Comparison of ENCODE assay signal across 27 cellular contexts in the genomic region with DNA sequence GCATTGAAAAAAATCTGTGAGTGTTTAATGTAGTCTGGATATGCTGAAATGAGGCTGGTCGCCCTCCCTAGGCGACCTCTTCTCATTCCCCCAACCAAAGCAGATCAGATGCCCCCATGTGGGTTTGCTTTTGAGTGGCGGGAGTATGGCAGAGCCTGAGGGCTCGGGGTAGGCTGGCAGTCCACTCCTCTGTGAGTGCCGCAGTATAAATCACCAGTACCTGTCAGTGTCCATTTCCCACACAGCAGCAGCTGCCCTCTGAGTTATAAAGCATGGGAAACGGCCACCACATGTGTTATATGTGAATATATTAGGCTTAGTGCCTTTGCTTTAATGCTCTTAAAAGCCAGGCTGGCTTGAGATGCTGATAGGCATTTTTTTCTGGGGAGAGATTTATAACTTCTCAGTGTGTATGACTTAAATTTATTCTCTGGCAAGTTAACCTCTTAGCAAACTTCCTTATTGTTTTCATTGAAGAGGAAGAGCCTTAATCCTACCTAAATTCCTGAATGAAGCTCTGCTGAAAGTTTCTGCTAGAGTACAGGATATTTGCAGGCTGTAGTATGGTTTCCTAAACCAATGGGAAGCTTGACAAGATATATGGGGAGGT. TPM values are rescaled to one million over a fixed set of nuclear protein-coding genes. Genes with fewer than 3 reads are reported as not detected.
"Had no signal": no experiment of that assay in that cellular context is flagged by ENCODE, and none has a peak within 500 bp of the region (broad histone marks: within the 10 kb centered on the region; RNA-seq: fewer than 3 reads in every experiment).

No MANE protein-coding gene starts in this region.

- H3K27me3 ChIP-seq: ovary had no signal

- DNase-seq: activated CD4-positive, alpha-beta memory T cell treated with anti-CD3 and anti-CD28 coated beads, Interleukin-2, amount 10 ng/mL, durations not matched to agents 7 days and 5 days; activated CD4-positive, alpha-beta T cell treated with anti-CD3 and anti-CD28 coated beads for 1 hour; activated CD4-positive, alpha-beta T cell treated with anti-CD3 and anti-CD28 coated beads, Interleukin-2, amount 10 ng/mL, durations not matched to agents 7 days and 5 days; activated CD8-positive, alpha-beta memory T cell treated with anti-CD3 and anti-CD28 coated beads, Interleukin-2, amount 50 U/mL, for 48 hours; activated naive CD8-positive, alpha-beta T cell treated with anti-CD3 and anti-CD28 coated beads, Interleukin-2, amount 50 U/mL, for 24 hours; activated T-cell treated with anti-CD3 and anti-CD28 coated beads, Interleukin-2, amount 50 U/mL, for 24 hours; central memory CD4-positive, alpha-beta T cell; foreskin keratinocyte; heart left ventricle; lower lobe of right lung; mucosa of descending colon; ovary; psoas muscle; stimulated activated CD4-positive, alpha-beta T cell treated with anti-CD3 and anti-CD28 coated beads, Interleukin-1b, Interleukin-23, amount 100 ng/mL, for 48 hours; stimulated activated CD4-positive, alpha-beta T cell treated with anti-CD3 and anti-CD28 coated beads, Interleukin-4, amount 100 ng/mL, for 4 hours; stimulated activated CD8-positive, alpha-beta memory T cell treated with anti-CD3 and anti-CD28 coated beads, Interleukin-4, amount 100 ng/mL, for 48 hours; stimulated activated naive CD8-positive, alpha-beta T cell treated with anti-CD3 and anti-CD28 coated beads, Interleukin-15, amount 100 ng/mL, for 72 hours; T-helper 2 cell; uterus had no signal

- ATAC-seq: activated naive CD8-positive, alpha-beta T cell treated with anti-CD3 and anti-CD28 coated beads, Interleukin-2, amount 50 U/mL, for 24 hours; activated T-helper 17 cell treated with anti-CD3 and anti-CD28 coated beads, Interleukin-2, amount 50 U/mL, for 72 hours; foreskin keratinocyte; heart left ventricle; mucosa of descending colon; natural killer cell treated with Interleukin-12 subunit alpha and Interleukin-12 subunit beta and Interleukin-15 and Interleukin-18, amount 100 ng/mL, for 72 hours; psoas muscle; stimulated activated memory B cell treated with anti-CD40 and anti-IgM and Interleukin-4, amounts not matched to agents 10 μg/mL and 1 μg/mL and 100 μg/mL, for 72 hours; stimulated activated naive CD8-positive, alpha-beta T cell treated with anti-CD3 and anti-CD28 coated beads, Interleukin-15, amount 100 ng/mL, for 72 hours had no signal

- H3K9me3 ChIP-seq: esophagus muscularis mucosa, heart left ventricle, left lung, lower lobe of right lung, mucosa of descending colon, ovary, psoas muscle, right atrium auricular region, uterus had no signal

- H3K4me2 ChIP-seq: smooth muscle cell had no signal

- H3K4me1 ChIP-seq: left lung, lower lobe of right lung, psoas muscle, uterus had no signal

- H3K27ac ChIP-seq: esophagus muscularis mucosa, foreskin keratinocyte, heart left ventricle, left lung, lower lobe of right lung, ovary, psoas muscle, right atrium auricular region, uterus had no signal

- H3K36me3 ChIP-seq: esophagus muscularis mucosa, heart left ventricle, left lung, lower lobe of right lung, ovary, right atrium auricular region, uterus had no signal

- H3K4me3 ChIP-seq: esophagus muscularis mucosa, heart left ventricle, left lung, lower lobe of right lung, mucosa of descending colon, ovary, psoas muscle, right atrium auricular region, smooth muscle cell, uterus had no signal

RNA-seq across cellular contexts. Expression of a gene that starts 3.8 kb away (rescaled TPM):
- total RNA-seq: activated CD4-positive, alpha-beta memory T cell treated with anti-CD3 and anti-CD28 coated beads, Interleukin-2, amount 10 ng/mL, durations not matched to agents 7 days and 5 days; activated CD4-positive, alpha-beta T cell treated with anti-CD3 and anti-CD28 coated beads, Interleukin-2, amount 10 ng/mL, durations not matched to agents 7 days and 5 days; activated T-helper 17 cell treated with anti-CD3 and anti-CD28 coated beads, Interleukin-2, amount 50 U/mL, for 72 hours; foreskin keratinocyte; myocyte; natural killer cell treated with Interleukin-12 subunit alpha and Interleukin-12 subunit beta and Interleukin-15 and Interleukin-18, amount 100 ng/mL, for 72 hours; right atrium auricular region; smooth muscle cell had no signal
- polyA plus RNA-seq: foreskin keratinocyte, heart left ventricle, smooth muscle cell had no signal
